In genomic region chr14:103385153-103385993, GRCh38 we compare ENCODE assay signal across 8 cellular contexts. TPM values are rescaled to one million over a fixed set of nuclear protein-coding genes. Genes with fewer than 3 reads are reported as not detected.
DNase-seq lines count a peak whose midpoint lies in the region; ATAC-seq and TF ChIP-seq lines count a peak whose summit lies in the region.

TSS of gene MARK3 (plus strand) at chr14:103385415. CDS start at chr14:103386030, 615 bp downstream.

- peak; percentile 92 for TF ChIP-seq POLR2A in ovary (IDR thresholded peaks at IDR 0.05)
- TF ChIP-seq POLR2A in thyroid gland (IDR thresholded peaks at IDR 0.05), result peak; percentile 59 to 97

- H3K4me3 ChIP-seq in ovary (peak within 1 kb of the TSS; percentile 68), thyroid gland (replicated peaks in 1 of 3) (peak within 1 kb of the TSS; percentile 68 to 78 (median 77))

- H3K4me1 ChIP-seq in ovary (ENCODE audit: insufficient read depth) (peaks cover 3% of the 10 kb centered on the region), thyroid gland (peaks cover 22 to 29% of the 10 kb centered on the region in 2 donors)

- H3K27me3 ChIP-seq in ovary (no peaks in the 10 kb centered on the region), thyroid gland (no peaks in the 10 kb centered on the region)

- WGBS in ovary, 3 donors, result 0 to 1% (median 0%) methylated on average over 81 to 97 of the region's 97 CpGs
- 0% methylated on average over 29 to 35 of the region's 97 CpGs for WGBS in thyroid gland, 2 donors

- no peaks in the 10 kb centered on the region for H3K9me3 ChIP-seq in ovary
- H3K9me3 ChIP-seq in thyroid gland, result no peaks in the 10 kb centered on the region

- H3K27ac ChIP-seq in ovary (peak within 1 kb of the TSS; percentile 83 to 94), thyroid gland (peak within 1 kb of the TSS; percentile 95 to 99 (median 96))

- TF ChIP-seq EP300 in ovary (IDR thresholded peaks at IDR 0.05), result no peak

- intact Hi-C loops in Right ventricle myocardium inferior (cut with DNase I), result loop anchor here (2.0 kb wide), 1 partner anchor 51 kb away; the partner anchor contains the start of gene EIF5
- intact Hi-C loops in ovary (cut with DNase I), result loop anchor here in 2 of 4 donors (5.0 to 10.0 kb wide), 2 partner anchors 48 to 51 kb away; partner anchors contain the start of gene EIF5 (in 1 of the 2)
- intact Hi-C loops in thyroid gland (cut with DNase I), result loop anchor here (10.0 kb wide), 1 partner anchor 59 kb away; no protein-coding TSS in a partner anchor

- ATAC-seq in HG02763 (IDR thresholded peaks at IDR 0.05; ENCODE audit: unreplicated experiment) (peak; percentile 94), Right ventricle myocardium inferior (peak; percentile 99)

- H3K36me3 ChIP-seq in ovary (no peaks in the 10 kb centered on the region), thyroid gland (no peaks in the 10 kb centered on the region)

- TF ChIP-seq CTCF in GM12874 (IDR thresholded peaks at IDR 0.05; ENCODE audit: insufficient read depth, low read depth, low read length) (0 out of 2 replicates have a peak, but pooled peaks have one; percentile 4), ovary (IDR thresholded peaks at IDR 0.05) (peak in 1 of 3 donors; percentile 31), thyroid gland (IDR thresholded peaks at IDR 0.05) (peak in 2 of 6 experiments; percentile 27 to 29)

- peak; percentile 98 for DNase-seq in NCI-H1417 (lab: John Stamatoyannopoulos, UW)
- peak; percentile 87 to 91 for DNase-seq in SW 1271 (lab: John Stamatoyannopoulos, UW)
- peak; percentile 92 for DNase-seq in activated naive CD8-positive, alpha-beta T cell treated with anti-CD3 and anti-CD28 coated beads, Interleukin-2, amount 50 U/mL, for 16 hours (ENCODE audit: low read depth, low spot score)
- DNase-seq in Right ventricle myocardium inferior (ENCODE audit: missing footprints), result peak; percentile 99
- DNase-seq in ovary, result peak; percentile 97 to 99 (median 97)
- peak; percentile 99 for DNase-seq in thyroid gland

RNA-seq across cellular contexts. Expression of gene MARK3, which starts in this region (rescaled TPM):
- 123 TPM for total RNA-seq in Right ventricle myocardium inferior
- total RNA-seq in ovary, result 100 to 1,000 TPM in 1 of 7 donors, 10 to 100 TPM in 6; 63.8 to 110 (median 79.8) TPM
- polyA plus RNA-seq in ovary, result 10 to 100 TPM; 46.4 to 60.1 TPM
- 100 to 1,000 TPM; 105 to 164 (median 114) TPM for total RNA-seq in thyroid gland

Comparison
In these comparisons a context has a peak if more than half of its experiments do, and no peak if none do; other contexts are left out.
1. Peak in every context shown above with its lines: DNase-seq, ATAC-seq, H3K4me3 ChIP-seq and H3K27ac ChIP-seq.